ENCODE assay signal across 26 cellular contexts in the genomic region with DNA sequence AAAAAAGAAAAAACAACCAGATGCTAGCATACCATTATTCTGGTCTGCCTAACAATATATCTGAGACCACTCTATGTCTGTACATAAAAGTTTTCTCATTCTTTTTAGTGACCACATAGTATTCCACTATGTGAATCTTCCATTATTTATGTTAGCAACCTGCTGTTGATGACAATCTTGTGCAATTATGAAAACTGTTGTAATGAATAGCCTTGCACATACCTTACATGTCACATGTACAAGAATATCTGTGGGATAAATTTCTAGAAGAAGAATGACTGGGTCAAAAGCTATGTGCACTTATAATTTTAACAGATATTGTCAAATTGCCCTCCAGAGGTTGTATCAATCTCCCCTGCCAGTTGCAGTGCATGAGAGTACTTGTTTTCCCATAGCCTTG.
DNase-seq lines count a peak whose midpoint lies in the region; ATAC-seq and TF ChIP-seq lines count a peak whose summit lies in the region.
"Had no signal": no experiment of that assay in that cellular context is flagged by ENCODE, and none has a peak within 500 bp of the region (broad histone marks: within the 10 kb centered on the region; RNA-seq: fewer than 3 reads in every experiment).

No MANE protein-coding gene starts in this region.

- H3K4ac ChIP-seq in trophoblast cell (ENCODE audit: low read depth, low read length): no peak overlapping the region

- H4K8ac ChIP-seq in trophoblast cell (ENCODE audit: low read depth, low read length): no peak overlapping the region

- BruUV-seq in Caco-2 (replicated peaks; lab: Mats Ljungman, UMichigan): no TSS peak

- peak overlapping the region; percentile 20 for H3K27ac Mint-ChIP-seq in Caco-2 (ENCODE audit: unreplicated experiment)
- H3K27ac Mint-ChIP-seq: activated CD8-positive, alpha-beta memory T cell treated with anti-CD3 and anti-CD28 coated beads, Interleukin-2, amount 10 ng/mL, durations not matched to agents 7 days and 5 days had no signal

- TF ChIP-seq CTCF in Caco-2 (IDR thresholded peaks at IDR 0.05; ENCODE audit: insufficient read depth in 1 of 2, low read depth in 1 of 2, low read length in 1 of 2, severe bottlenecking in 1 of 2, unreplicated experiment in 1 of 2) (no peak), foreskin keratinocyte (conservative IDR thresholded peaks at IDR 0.05) (no peak)

- no peak overlapping the region for H3K23ac ChIP-seq in trophoblast cell (ENCODE audit: low read length)

- no peaks in the 10 kb centered on the region for H3K27me3 Mint-ChIP-seq in Caco-2 (ENCODE audit: insufficient read depth, unreplicated experiment)
- H3K27me3 Mint-ChIP-seq: activated CD4-positive, alpha-beta T cell treated with anti-CD3 and anti-CD28 coated beads, Interleukin-2, amount 10 ng/mL, durations not matched to agents 7 days and 5 days had no signal

- H4K91ac ChIP-seq in trophoblast cell (ENCODE audit: low read depth, low read length): no peak overlapping the region

- no peak overlapping the region for H2BK5ac ChIP-seq in trophoblast cell (ENCODE audit: low read depth, low read length, poor library complexity)

- ATAC-seq in foreskin keratinocyte: peak; percentile 15
- ATAC-seq in HG02759 (IDR thresholded peaks at IDR 0.05; ENCODE audit: unreplicated experiment): no peak
- ATAC-seq: activated CD8-positive, alpha-beta memory T cell treated with anti-CD3 and anti-CD28 coated beads, Interleukin-2, amount 10 ng/mL, durations not matched to agents 7 days and 5 days; psoas muscle had no signal

- intact Hi-C loops in Caco-2 (cut with micrococcal nuclease; ENCODE audit: unreplicated experiment) (no loop called here), posterior cingulate gyrus (cut with DNase I) (no loop called here)

- POLR2A ChIA-PET in Caco-2 (lab: Charles Lee): no interaction called here

- peaks cover 35% of the 10 kb centered on the region for H3K4me1 Mint-ChIP-seq in Caco-2 (ENCODE audit: low read depth, unreplicated experiment)

- no peak overlapping the region for H3K9ac ChIP-seq in trophoblast cell (ENCODE audit: low read length)
- H3K9ac ChIP-seq: BLaER1 had no signal

- H2BK120ac ChIP-seq in trophoblast cell (ENCODE audit: insufficient read depth, low read length, poor library complexity): no peak overlapping the region

- H3K27me3 ChIP-seq in Caco-2 (replicated peaks; ENCODE audit: control insufficient read depth, insufficient read depth, low read length): no peaks in the 10 kb centered on the region
- H3K27me3 ChIP-seq in foreskin keratinocyte: no peaks in the 10 kb centered on the region
- no peaks in the 10 kb centered on the region for H3K27me3 ChIP-seq in trophoblast cell (ENCODE audit: insufficient read depth, low read length)
- H3K27me3 ChIP-seq: ascending aorta, BLaER1 had no signal

- H3K4me3 Mint-ChIP-seq in Caco-2 (ENCODE audit: unreplicated experiment): peak overlapping the region; percentile 15
- H3K4me3 Mint-ChIP-seq: activated CD4-positive, alpha-beta T cell treated with anti-CD3 and anti-CD28 coated beads, Interleukin-2, amount 10 ng/mL, durations not matched to agents 7 days and 5 days; activated CD8-positive, alpha-beta memory T cell treated with anti-CD3 and anti-CD28 coated beads, Interleukin-2, amount 10 ng/mL, durations not matched to agents 7 days and 5 days had no signal

- H2BK12ac ChIP-seq in trophoblast cell (ENCODE audit: low read length): no peak overlapping the region

- no peak overlapping the region for H3K18ac ChIP-seq in trophoblast cell (ENCODE audit: low read length)

- H2AFZ ChIP-seq in trophoblast cell (ENCODE audit: insufficient read depth, low read length, poor library complexity): no peak overlapping the region

- H3K79me2 ChIP-seq in trophoblast cell (ENCODE audit: control insufficient read depth, insufficient read depth, low read length, poor library complexity): peaks cover 4% of the 10 kb centered on the region

- peaks cover 33% of the 10 kb centered on the region for H3K79me1 ChIP-seq in trophoblast cell (ENCODE audit: low read length)

- no peak for DNase-seq in Caco-2
- peak; percentile 71 for DNase-seq in amniotic epithelial cell (ENCODE audit: low read depth)
- peak in 1 of 2 donors; percentile 13 for DNase-seq in foreskin keratinocyte
- DNase-seq in trophoblast cell: peak in 1 of 2 donors; percentile 93
- DNase-seq in activated effector memory CD4-positive, alpha-beta T cell treated with anti-CD3 and anti-CD28 coated beads, Interleukin-2, amount 50 U/mL, for 16 hours: no peak
- DNase-seq in posterior cingulate gyrus: no peak
- no peak for DNase-seq in DMS 273 treated with DMSO at 0.1 percent for 48 hours (lab: John Stamatoyannopoulos, UW)
- DNase-seq: ACHN; activated CD4-positive, alpha-beta T cell treated with anti-CD3 and anti-CD28 coated beads, Interleukin-2, amount 10 ng/mL, durations not matched to agents 7 days and 5 days; activated CD8-positive, alpha-beta memory T cell treated with anti-CD3 and anti-CD28 coated beads, Interleukin-2, amount 10 ng/mL, durations not matched to agents 7 days and 5 days; activated naive CD4-positive, alpha-beta T cell treated with anti-CD3 and anti-CD28 coated beads, Interleukin-2, amount 50 U/mL, for 16 hours; effector CD4-positive, alpha-beta T cell; foreskin melanocyte; hippocampal formation; NCI-H1092; NCI-H2029; NCI-H2227 treated with DMSO at 0.1 percent for 48 hours; NCI-H69; psoas muscle; T-helper 9 cell; WERI-Rb-1 had no signal

- H3K4me1 ChIP-seq in Caco-2 (peaks cover 26% of the 10 kb centered on the region), foreskin keratinocyte (no peaks in the 10 kb centered on the region), trophoblast cell (ENCODE audit: control insufficient read depth in 1 of 2, insufficient read depth in 2 of 2, low read length in 2 of 2) (peaks cover 14 to 32% of the 10 kb centered on the region in 2 experiments)

- H3K14ac ChIP-seq in trophoblast cell (ENCODE audit: low read length): no peak overlapping the region

- H2AK5ac ChIP-seq in trophoblast cell (ENCODE audit: low read length): no peak overlapping the region

- H3K27ac ChIP-seq in foreskin keratinocyte: no peak overlapping the region
- peak overlapping the region; percentile 48 for H3K27ac ChIP-seq in trophoblast cell (ENCODE audit: low read depth, low read length)
- H3K27ac ChIP-seq: ascending aorta, BLaER1, epithelial cell of prostate, psoas muscle, WERI-Rb-1 had no signal

- CTCF ChIA-PET in Caco-2 (lab: Charles Lee): interaction anchor here (1.0 kb wide), 1 partner anchor 10 kb away, joined by 3 read pairs; no protein-coding TSS in a partner anchor

- no peaks in the 10 kb centered on the region for H3K36me3 Mint-ChIP-seq in Caco-2 (ENCODE audit: insufficient read depth, unreplicated experiment)
- H3K36me3 Mint-ChIP-seq: activated CD8-positive, alpha-beta memory T cell treated with anti-CD3 and anti-CD28 coated beads, Interleukin-2, amount 10 ng/mL, durations not matched to agents 7 days and 5 days had no signal

- H4K12ac ChIP-seq in trophoblast cell (ENCODE audit: low read depth, low read length): no peak overlapping the region

- H3K4me2 ChIP-seq in trophoblast cell (ENCODE audit: low read length): no peak overlapping the region
- H3K4me2 ChIP-seq: BLaER1 had no signal

- no peaks in the 10 kb centered on the region for H3K9me3 Mint-ChIP-seq in Caco-2 (ENCODE audit: unreplicated experiment)
- H3K9me3 Mint-ChIP-seq: activated CD4-positive, alpha-beta T cell treated with anti-CD3 and anti-CD28 coated beads, Interleukin-2, amount 10 ng/mL, durations not matched to agents 7 days and 5 days had no signal

- H3K4me3 ChIP-seq in Caco-2 (ENCODE audit: low read depth, low read length) (no peak overlapping the region), trophoblast cell (ENCODE audit: low read depth, low read length) (no peak overlapping the region)
- H3K4me3 ChIP-seq: BLaER1, HAP-1, psoas muscle had no signal

- H3K36me3 ChIP-seq in Caco-2 (ENCODE audit: control insufficient read depth, insufficient read depth, low read length): no peaks in the 10 kb centered on the region
- no peaks in the 10 kb centered on the region for H3K36me3 ChIP-seq in trophoblast cell (ENCODE audit: control insufficient read depth in 1 of 2, insufficient read depth in 2 of 2, low read length in 2 of 2)
- H3K36me3 ChIP-seq: ascending aorta, BLaER1, HAP-1, WERI-Rb-1 had no signal

- no peaks in the 10 kb centered on the region for H3K9me3 ChIP-seq in Caco-2
- no peaks in the 10 kb centered on the region for H3K9me3 ChIP-seq in trophoblast cell (ENCODE audit: insufficient read depth, low read depth, low read length)
- H3K9me3 ChIP-seq: ascending aorta, BLaER1, HAP-1, psoas muscle had no signal
